Comparison of ENCODE assay signal across 8 cellular contexts in genomic region chr12:124321040-124321481, GRCh38. TPM values are rescaled to one million over a fixed set of nuclear protein-coding genes. Genes with fewer than 3 reads are reported as not detected.
DNase-seq lines count a peak whose midpoint lies in the region; TF ChIP-seq lines count a peak whose summit lies in the region.

No MANE protein-coding gene starts in this region.

- no peak overlapping the region for H3K27ac ChIP-seq in liver (ENCODE audit: low read depth in 1 of 2, low read length in 2 of 2)

- peak; percentile 91 for TF ChIP-seq CTCF in GM20000 (IDR thresholded peaks at IDR 0.05; ENCODE audit: extremely low read depth, missing control alignments)
- TF ChIP-seq CTCF in liver (IDR thresholded peaks at IDR 0.05; ENCODE audit: low read depth, low read length, missing input control): peak; percentile 93

- WGBS in liver: 30% methylated on average over 6 of the region's 6 CpGs

- peaks cover 2 to 11% (median 8%) of the 10 kb centered on the region in 4 donors for H3K9me3 ChIP-seq in liver (ENCODE audit: control insufficient read depth in 4 of 4, low read length in 3 of 4)

- peak; percentile 87 to 95 for TF ChIP-seq RAD21 in liver (IDR thresholded peaks at IDR 0.05)

- DNase-seq in CMK (ENCODE audit: low read depth) (peak; percentile 15), GM20000 (ENCODE audit: low spot score) (peak; percentile 87), LHCN-M2 (ENCODE audit: low read depth) (peak; percentile 51), cerebellum (ENCODE audit: low spot score) (peak; percentile 73), SK-N-DZ (ENCODE audit: low spot score) (no peak)
- peak; percentile 54 to 65 for DNase-seq in activated CD4-positive, alpha-beta T cell treated with anti-CD3 and anti-CD28 coated beads for 24 hours (ENCODE audit: low read depth in 2 of 2)
- peak; percentile 31 to 74 (median 41) for DNase-seq in stimulated activated CD4-positive, alpha-beta T cell treated with anti-CD3 and anti-CD28 coated beads, TNF-alpha, amount 100 ng/mL, for 24 hours (ENCODE audit: low read depth in 3 of 3)

- no peak overlapping the region for H3K9ac ChIP-seq in liver (ENCODE audit: low read depth in 1 of 2, low read length in 2 of 2)

- no peaks in the 10 kb centered on the region for H3K4me1 ChIP-seq in liver (ENCODE audit: control insufficient read depth in 4 of 4, insufficient read depth in 4 of 4, low read length in 3 of 4)

- H3K4me3 ChIP-seq in liver (ENCODE audit: low read depth in 1 of 3, low read length in 3 of 3): no peak overlapping the region

- H3K27me3 ChIP-seq in liver (ENCODE audit: control insufficient read depth in 4 of 4, insufficient read depth in 4 of 4, low read length in 3 of 4): no peaks in the 10 kb centered on the region

- H3K36me3 ChIP-seq in liver (ENCODE audit: control insufficient read depth in 4 of 4, insufficient read depth in 3 of 4, low read depth in 1 of 4, low read length in 3 of 4): peaks cover 2 to 22% (median 15%) of the 10 kb centered on the region in 4 donors

TF ChIP-seq in liver, 16 proteins besides CTCF, POLR2A, EP300 and RAD21:
- no peak for TF ChIP-seq GABPA (IDR thresholded peaks at IDR 0.05 in 1 of 2, conservative IDR thresholded peaks at IDR 0.05 in 1 of 2)
- TF ChIP-seq MAX (IDR thresholded peaks at IDR 0.05): no peak
- TF ChIP-seq JUND (IDR thresholded peaks at IDR 0.05): no peak
- TF ChIP-seq YY1 (IDR thresholded peaks at IDR 0.05): no peak
- TF ChIP-seq HNF4G (IDR thresholded peaks at IDR 0.05): no peak
- TF ChIP-seq EGR1 (IDR thresholded peaks at IDR 0.05; ENCODE audit: low read depth in 2 of 2): no peak
- TF ChIP-seq RXRA (IDR thresholded peaks at IDR 0.05): no peak
- TF ChIP-seq HNF4A (conservative IDR thresholded peaks at IDR 0.05): no peak
- TF ChIP-seq FOXA1 (IDR thresholded peaks at IDR 0.05): no peak
- no peak for TF ChIP-seq ZBTB33 (IDR thresholded peaks at IDR 0.05)
- TF ChIP-seq ATF3 (IDR thresholded peaks at IDR 0.05): no peak
- TF ChIP-seq NR2F2 (IDR thresholded peaks at IDR 0.05): no peak
- no peak for TF ChIP-seq FOXA2 (IDR thresholded peaks at IDR 0.05)
- no peak for TF ChIP-seq TAF1 (conservative IDR thresholded peaks at IDR 0.05)
- TF ChIP-seq REST (IDR thresholded peaks at IDR 0.05): no peak
- TF ChIP-seq SP1 (IDR thresholded peaks at IDR 0.05): no peak

RNA-seq across cellular contexts. Expression of gene RFLNA, which starts 26.2 kb away (rescaled TPM):
- total RNA-seq in LHCN-M2 (2014; rRNA removed) (35.4 and 43.6 TPM in 2 replicates), cerebellum (8.5 TPM), liver (under 1 TPM in 1 of 2 donors, not detected in 1; 0.05 TPM)
- polyA plus RNA-seq in LHCN-M2 (2012): 45.7 TPM
- under 1 TPM in 1 of 2 donors, not detected in 1; 0.05 TPM for polyA plus RNA-seq in liver
- 2.3 and 2.8 TPM in 2 replicates for polyA plus RNA-seq in SK-N-DZ (2014; cell fraction: cytosol; rRNA removed)
- 3.5 and 4.8 TPM in 2 replicates for polyA plus RNA-seq in SK-N-DZ (2014; cell fraction: nucleus; rRNA removed)
